8 cellular contexts compared by ENCODE assay signal in genomic region chrX:20066968-20067708, GRCh38. TPM values are rescaled to one million over a fixed set of nuclear protein-coding genes. Genes with fewer than 3 reads are reported as not detected.
DNase-seq lines count a peak whose midpoint lies in the region; ATAC-seq and TF ChIP-seq lines count a peak whose summit lies in the region.

No MANE protein-coding gene starts in this region.

- no peaks in the 10 kb centered on the region for H3K36me3 ChIP-seq in OCI-LY3 (replicated peaks; ENCODE audit: low read depth, low read length)
- H3K36me3 ChIP-seq in mesendoderm (ENCODE audit: control insufficient read depth, insufficient read depth, low read length) = no peaks in the 10 kb centered on the region
- H3K36me3 ChIP-seq in aorta (ENCODE audit: control insufficient read depth in 1 of 2, insufficient read depth in 2 of 2, low read length in 1 of 2) = no peaks in the 10 kb centered on the region

- H3K9ac ChIP-seq in OCI-LY3 (ENCODE audit: low read length) = no peak overlapping the region
- H3K9ac ChIP-seq in mesendoderm (ENCODE audit: low read length) = no peak overlapping the region

- H2AK5ac ChIP-seq in mesendoderm (ENCODE audit: low read length) = no peak overlapping the region

- no peak overlapping the region for H4K8ac ChIP-seq in mesendoderm (ENCODE audit: low read depth, low read length)

- peak; percentile 72 for ATAC-seq in HG03342 (IDR thresholded peaks at IDR 0.05; ENCODE audit: unreplicated experiment)
- no peak for ATAC-seq in GM21381 (IDR thresholded peaks at IDR 0.05; ENCODE audit: unreplicated experiment)
- no peak for ATAC-seq in aorta (ENCODE audit: low FRiP score)

- H3K79me2 ChIP-seq in OCI-LY3 (ENCODE audit: low read length) = no peaks in the 10 kb centered on the region
- no peaks in the 10 kb centered on the region for H3K79me2 ChIP-seq in mesendoderm (ENCODE audit: control insufficient read depth, insufficient read depth, low read length)

- no peaks in the 10 kb centered on the region for H4K20me1 ChIP-seq in OCI-LY3 (ENCODE audit: insufficient read depth, low read length)

- no peak overlapping the region for H2BK120ac ChIP-seq in mesendoderm (ENCODE audit: low read depth, low read length)

- H3K4me3 ChIP-seq in OCI-LY3 (ENCODE audit: low read length) = no peak overlapping the region
- no peak overlapping the region for H3K4me3 ChIP-seq in mesendoderm (ENCODE audit: low read length)
- H3K4me3 ChIP-seq in aorta (ENCODE audit: low read length in 2 of 2) = no peak overlapping the region

- no peaks in the 10 kb centered on the region for H3K27me3 ChIP-seq in OCI-LY3 (ENCODE audit: low read depth, low read length)
- H3K27me3 ChIP-seq in mesendoderm (ENCODE audit: insufficient read depth, low read length, poor library complexity) = no peaks in the 10 kb centered on the region
- H3K27me3 ChIP-seq in aorta (ENCODE audit: control insufficient read depth in 1 of 2, insufficient read depth in 2 of 2, low read length in 1 of 2) = no peaks in the 10 kb centered on the region

- no peak overlapping the region for H3K4me3 Mint-ChIP-seq in CD14-positive monocyte

- H3K18ac ChIP-seq in mesendoderm (ENCODE audit: low read length) = no peak overlapping the region

- in situ Hi-C loops in GM13976 (cut with MboI; ENCODE audit: low sequenced_read_pairs, unreplicated experiment) = loop anchor here (25.0 kb wide), 2 partner anchors 155 to 680 kb away; no protein-coding TSS in a partner anchor

- intact Hi-C loops in CD14-positive monocyte (cut with micrococcal nuclease) (no loop called here), aorta (cut with DNase I) (loop anchor here in 1 of 2 donors (5.0 kb wide), 1 partner anchor 75 kb away; the partner anchor contains the start of gene BCLAF3)

- TF ChIP-seq CTCF in CD14-positive monocyte (IDR thresholded peaks at IDR 0.05) (peak; percentile 35), GM13976 (IDR thresholded peaks at IDR 0.05; ENCODE audit: borderline replicate concordance, control extremely low read depth, extremely low read depth, insufficient read depth, missing control alignments) (peak; percentile 39), OCI-LY3 (IDR thresholded peaks at IDR 0.05; ENCODE audit: low read depth, low read length) (peak; percentile 78)

- no peak overlapping the region for H2BK15ac ChIP-seq in mesendoderm (replicated peaks; ENCODE audit: low read depth)

- no peaks in the 10 kb centered on the region for H3K9me3 Mint-ChIP-seq in CD14-positive monocyte

- H3K4me1 Mint-ChIP-seq in CD14-positive monocyte = peaks cover 15% of the 10 kb centered on the region

- no peak overlapping the region for H4K5ac ChIP-seq in mesendoderm (ENCODE audit: low read length)

- H3K79me1 ChIP-seq in mesendoderm (ENCODE audit: low read length) = no peaks in the 10 kb centered on the region

- H3K23ac ChIP-seq in mesendoderm (ENCODE audit: low read length) = no peak overlapping the region

- peaks cover 8% of the 10 kb centered on the region for H3K4me1 ChIP-seq in OCI-LY3 (ENCODE audit: low read length)
- no peaks in the 10 kb centered on the region for H3K4me1 ChIP-seq in mesendoderm (ENCODE audit: control insufficient read depth, low read depth, low read length)
- H3K4me1 ChIP-seq in aorta (ENCODE audit: control insufficient read depth in 1 of 2, insufficient read depth in 2 of 2, low read length in 2 of 2) = no peaks in the 10 kb centered on the region

- H2AFZ ChIP-seq in OCI-LY3 (ENCODE audit: low read depth, low read length) = peak overlapping the region; percentile 16; the same call in 1 of the 2 replicates

- no peak overlapping the region for H2BK5ac ChIP-seq in mesendoderm (ENCODE audit: low read length)

- no peak overlapping the region for H3K56ac ChIP-seq in mesendoderm (ENCODE audit: low read length)

- no peak overlapping the region for H3K4me2 ChIP-seq in OCI-LY3 (ENCODE audit: low read length)
- H3K4me2 ChIP-seq in mesendoderm (ENCODE audit: low read length) = no peak overlapping the region

- H3K27me3 Mint-ChIP-seq in CD14-positive monocyte (ENCODE audit: low read depth in 3 of 3) = peaks cover under 1 to 17% (median 4%) of the 10 kb centered on the region in 3 donors

- H3K27ac ChIP-seq in OCI-LY3 (ENCODE audit: low read length) (no peak overlapping the region), mesendoderm (ENCODE audit: low read depth, low read length) (no peak overlapping the region), aorta (ENCODE audit: low read depth in 1 of 2, low read length in 2 of 2) (no peak overlapping the region)

- no CpG with 5 or more reads among the region's 6 CpGs for WGBS in mesendoderm (ENCODE audit: extremely low coverage, insufficient coverage, low lambda C conversion rate)
- 51 to 55% methylated on average over 6 of the region's 6 CpGs for WGBS in aorta, 2 donors

- H3K27ac Mint-ChIP-seq in CD14-positive monocyte = peak overlapping the region in 4 of 7 donors; percentile 26 to 61 (median 41)

- DNase-seq in CD14-positive monocyte (ENCODE audit: low spot score) = no peak
- DNase-seq in GM13976 (ENCODE audit: low spot score) = peak; percentile 62
- DNase-seq in cerebellum (ENCODE audit: low spot score) = peak; percentile 32
- peak; percentile 55 for DNase-seq in mesendoderm
- no peak for DNase-seq in aorta

- no peaks in the 10 kb centered on the region for H3K9me3 ChIP-seq in OCI-LY3 (ENCODE audit: insufficient read depth, low read length)
- no peaks in the 10 kb centered on the region for H3K9me3 ChIP-seq in aorta (ENCODE audit: control insufficient read depth, low read length)

- no peak overlapping the region for H3K4ac ChIP-seq in mesendoderm (ENCODE audit: low read depth, low read length)

- H3K36me3 Mint-ChIP-seq in CD14-positive monocyte = no peaks in the 10 kb centered on the region

RNA-seq across cellular contexts. Expression of gene MAP7D2, which starts 49.6 kb away (rescaled TPM):
- not detected for polyA plus RNA-seq in CD14-positive monocyte
- total RNA-seq in cerebellum = 9.9 TPM
- 0.79 TPM for polyA plus RNA-seq in mesendoderm (2013, experiment 1 of 2)
- 0.85 TPM for polyA plus RNA-seq in mesendoderm (2013, experiment 2 of 2)
- under 1 TPM; 0.23 to 0.36 TPM for total RNA-seq in aorta
- polyA plus RNA-seq in aorta = under 1 TPM; 0.31 to 0.38 TPM

Comparison
In these comparisons a context has a peak if more than half of its experiments do, and no peak if none do; other contexts are left out.
1. DNase-seq: peak in GM13976 (single experiment), cerebellum (single experiment) and mesendoderm (single experiment); none in CD14-positive monocyte (single experiment) and aorta (0 of 2).
2. Peak in every context shown above with its lines, with median percentiles within 50 percentile points of each other: CTCF ChIP-seq.